ENCODE assay signal across 1 cellular context in the genomic region with DNA sequence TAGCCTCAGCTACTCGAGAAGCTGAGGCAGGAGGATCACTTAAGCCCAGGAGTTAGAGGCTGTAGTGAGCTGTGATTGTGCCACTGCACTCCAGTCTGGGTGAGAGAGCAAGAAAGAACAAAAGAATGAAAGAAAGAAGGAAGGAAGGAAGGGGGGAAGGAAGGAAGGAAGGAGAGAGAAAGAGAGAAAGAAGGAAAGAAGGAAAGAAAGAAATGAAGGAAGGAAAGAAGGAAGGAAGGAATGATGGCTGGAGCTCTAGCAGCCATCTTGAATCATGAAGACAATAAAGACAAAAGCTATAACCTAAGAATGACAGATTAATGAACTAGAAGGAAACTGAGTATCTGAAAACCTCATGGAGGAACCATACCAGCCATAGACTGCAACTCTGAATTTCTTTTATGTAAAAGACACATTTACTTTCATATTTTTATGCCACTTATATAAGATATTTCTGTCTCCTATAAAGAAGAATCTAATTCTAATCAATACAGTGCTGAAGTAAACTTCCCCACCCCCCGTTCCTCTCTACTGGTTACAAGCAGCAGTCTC.
TF ChIP-seq lines count a peak whose summit lies in the region.

No MANE protein-coding gene starts in this region.

TF ChIP-seq in K562, 482 proteins besides CTCF, POLR2A, EP300 and RAD21 (continued from another document and continues in another):
- no peak for TF ChIP-seq NRF1 (conservative IDR thresholded peaks at IDR 0.05 in 1 of 2, IDR thresholded peaks at IDR 0.05 in 1 of 2)
- TF ChIP-seq HNRNPH1 (optimal IDR thresholded peaks at IDR 0.05; ENCODE audit: low read depth, low read length), result no peak
- TF ChIP-seq, protein P1, sequence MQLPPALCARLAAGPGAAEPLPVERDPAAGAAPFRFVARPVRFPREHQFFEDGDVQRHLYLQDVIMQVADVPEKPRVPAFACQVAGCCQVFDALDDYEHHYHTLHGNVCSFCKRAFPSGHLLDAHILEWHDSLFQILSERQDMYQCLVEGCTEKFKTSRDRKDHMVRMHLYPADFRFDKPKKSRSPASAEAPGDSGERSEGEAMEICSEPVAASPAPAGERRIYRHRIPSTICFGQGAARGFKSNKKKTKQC (CRISPR knock-in tag; IDR thresholded peaks at IDR 0.05), result no peak
- no peak for TF ChIP-seq ZNF561 (CRISPR knock-in tag; conservative IDR thresholded peaks at IDR 0.05)
- no peak for TF ChIP-seq RBBP5 (IDR thresholded peaks at IDR 0.05; ENCODE audit: borderline replicate concordance, insufficient read depth, low read length, poor library complexity, severe bottlenecking)
- TF ChIP-seq TAF1 (IDR thresholded peaks at IDR 0.05; ENCODE audit: control insufficient read depth, extremely low read depth, insufficient read depth, low read length, severe bottlenecking), result no peak
- TF ChIP-seq NFYB (IDR thresholded peaks at IDR 0.05; ENCODE audit: extremely low read depth, insufficient read length), result no peak
- no peak for TF ChIP-seq BACH1 (tag; IDR thresholded peaks at IDR 0.05)
- no peak for TF ChIP-seq U2AF1 (optimal IDR thresholded peaks at IDR 0.05; ENCODE audit: low read depth, low read length)
- TF ChIP-seq, protein P2, sequence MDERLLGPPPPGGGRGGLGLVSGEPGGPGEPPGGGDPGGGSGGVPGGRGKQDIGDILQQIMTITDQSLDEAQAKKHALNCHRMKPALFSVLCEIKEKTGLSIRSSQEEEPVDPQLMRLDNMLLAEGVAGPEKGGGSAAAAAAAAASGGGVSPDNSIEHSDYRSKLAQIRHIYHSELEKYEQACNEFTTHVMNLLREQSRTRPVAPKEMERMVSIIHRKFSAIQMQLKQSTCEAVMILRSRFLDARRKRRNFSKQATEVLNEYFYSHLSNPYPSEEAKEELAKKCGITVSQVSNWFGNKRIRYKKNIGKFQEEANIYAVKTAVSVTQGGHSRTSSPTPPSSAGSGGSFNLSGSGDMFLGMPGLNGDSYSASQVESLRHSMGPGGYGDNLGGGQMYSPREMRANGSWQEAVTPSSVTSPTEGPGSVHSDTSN (CRISPR knock-in tag; IDR thresholded peaks at IDR 0.05; ENCODE audit: low read depth), result no peak
- TF ChIP-seq, protein P2 (tag; conservative IDR thresholded peaks at IDR 0.05; ENCODE audit: low read depth), result no peak
- TF ChIP-seq, protein P3, sequence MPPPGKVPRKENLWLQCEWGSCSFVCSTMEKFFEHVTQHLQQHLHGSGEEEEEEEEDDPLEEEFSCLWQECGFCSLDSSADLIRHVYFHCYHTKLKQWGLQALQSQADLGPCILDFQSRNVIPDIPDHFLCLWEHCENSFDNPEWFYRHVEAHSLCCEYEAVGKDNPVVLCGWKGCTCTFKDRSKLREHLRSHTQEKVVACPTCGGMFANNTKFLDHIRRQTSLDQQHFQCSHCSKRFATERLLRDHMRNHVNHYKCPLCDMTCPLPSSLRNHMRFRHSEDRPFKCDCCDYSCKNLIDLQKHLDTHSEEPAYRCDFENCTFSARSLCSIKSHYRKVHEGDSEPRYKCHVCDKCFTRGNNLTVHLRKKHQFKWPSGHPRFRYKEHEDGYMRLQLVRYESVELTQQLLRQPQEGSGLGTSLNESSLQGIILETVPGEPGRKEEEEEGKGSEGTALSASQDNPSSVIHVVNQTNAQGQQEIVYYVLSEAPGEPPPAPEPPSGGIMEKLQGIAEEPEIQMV (tag; conservative IDR thresholded peaks at IDR 0.05; ENCODE audit: low read depth), result no peak
- peak in 1 of 2 experiments; percentile 15; a peak in 1 of 4 replicates for TF ChIP-seq FOXK2 (conservative IDR thresholded peaks at IDR 0.05 in 1 of 2, IDR thresholded peaks at IDR 0.05 in 1 of 2; ENCODE audit: low read depth in 2 of 2)
- no peak for TF ChIP-seq ZNF699 (CRISPR knock-in tag; IDR thresholded peaks at IDR 0.05; ENCODE audit: insufficient replicate concordance)
- TF ChIP-seq, protein P4, sequence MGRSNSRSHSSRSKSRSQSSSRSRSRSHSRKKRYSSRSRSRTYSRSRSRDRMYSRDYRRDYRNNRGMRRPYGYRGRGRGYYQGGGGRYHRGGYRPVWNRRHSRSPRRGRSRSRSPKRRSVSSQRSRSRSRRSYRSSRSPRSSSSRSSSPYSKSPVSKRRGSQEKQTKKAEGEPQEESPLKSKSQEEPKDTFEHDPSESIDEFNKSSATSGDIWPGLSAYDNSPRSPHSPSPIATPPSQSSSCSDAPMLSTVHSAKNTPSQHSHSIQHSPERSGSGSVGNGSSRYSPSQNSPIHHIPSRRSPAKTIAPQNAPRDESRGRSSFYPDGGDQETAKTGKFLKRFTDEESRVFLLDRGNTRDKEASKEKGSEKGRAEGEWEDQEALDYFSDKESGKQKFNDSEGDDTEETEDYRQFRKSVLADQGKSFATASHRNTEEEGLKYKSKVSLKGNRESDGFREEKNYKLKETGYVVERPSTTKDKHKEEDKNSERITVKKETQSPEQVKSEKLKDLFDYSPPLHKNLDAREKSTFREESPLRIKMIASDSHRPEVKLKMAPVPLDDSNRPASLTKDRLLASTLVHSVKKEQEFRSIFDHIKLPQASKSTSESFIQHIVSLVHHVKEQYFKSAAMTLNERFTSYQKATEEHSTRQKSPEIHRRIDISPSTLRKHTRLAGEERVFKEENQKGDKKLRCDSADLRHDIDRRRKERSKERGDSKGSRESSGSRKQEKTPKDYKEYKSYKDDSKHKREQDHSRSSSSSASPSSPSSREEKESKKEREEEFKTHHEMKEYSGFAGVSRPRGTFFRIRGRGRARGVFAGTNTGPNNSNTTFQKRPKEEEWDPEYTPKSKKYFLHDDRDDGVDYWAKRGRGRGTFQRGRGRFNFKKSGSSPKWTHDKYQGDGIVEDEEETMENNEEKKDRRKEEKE (IDR thresholded peaks at IDR 0.05; ENCODE audit: borderline replicate concordance in 1 of 2, control insufficient read depth in 1 of 2, low read depth in 2 of 2, low read length in 1 of 2), result no peak
- TF ChIP-seq, protein P5, sequence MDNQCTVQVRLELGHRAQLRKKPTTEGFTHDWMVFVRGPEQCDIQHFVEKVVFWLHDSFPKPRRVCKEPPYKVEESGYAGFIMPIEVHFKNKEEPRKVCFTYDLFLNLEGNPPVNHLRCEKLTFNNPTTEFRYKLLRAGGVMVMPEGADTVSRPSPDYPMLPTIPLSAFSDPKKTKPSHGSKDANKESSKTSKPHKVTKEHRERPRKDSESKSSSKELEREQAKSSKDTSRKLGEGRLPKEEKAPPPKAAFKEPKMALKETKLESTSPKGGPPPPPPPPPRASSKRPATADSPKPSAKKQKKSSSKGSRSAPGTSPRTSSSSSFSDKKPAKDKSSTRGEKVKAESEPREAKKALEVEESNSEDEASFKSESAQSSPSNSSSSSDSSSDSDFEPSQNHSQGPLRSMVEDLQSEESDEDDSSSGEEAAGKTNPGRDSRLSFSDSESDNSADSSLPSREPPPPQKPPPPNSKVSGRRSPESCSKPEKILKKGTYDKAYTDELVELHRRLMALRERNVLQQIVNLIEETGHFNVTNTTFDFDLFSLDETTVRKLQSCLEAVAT (IDR thresholded peaks at IDR 0.05), result 0 out of 4 replicates have a peak, but pooled peaks of 1 of the 2 experiments have one; percentile 65
- TF ChIP-seq, protein P6, sequence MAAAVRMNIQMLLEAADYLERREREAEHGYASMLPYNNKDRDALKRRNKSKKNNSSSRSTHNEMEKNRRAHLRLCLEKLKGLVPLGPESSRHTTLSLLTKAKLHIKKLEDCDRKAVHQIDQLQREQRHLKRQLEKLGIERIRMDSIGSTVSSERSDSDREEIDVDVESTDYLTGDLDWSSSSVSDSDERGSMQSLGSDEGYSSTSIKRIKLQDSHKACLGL (CRISPR knock-in tag; IDR thresholded peaks at IDR 0.05; ENCODE audit: borderline replicate concordance, poor library complexity, severe bottlenecking), result no peak
- TF ChIP-seq HMGN3 (IDR thresholded peaks at IDR 0.05; ENCODE audit: borderline replicate concordance, extremely low read depth, insufficient read length, low read depth, low read length), result no peak
- peak; percentile 80 for TF ChIP-seq ARHGAP35 (IDR thresholded peaks at IDR 0.05; ENCODE audit: partially characterized antibody)
- 0 out of 2 replicates have a peak, but pooled peaks have one; percentile 17 for TF ChIP-seq KHSRP (IDR thresholded peaks at IDR 0.05)
- no peak for TF ChIP-seq MYNN (IDR thresholded peaks at IDR 0.05)
- no peak for TF ChIP-seq MYNN (CRISPR knock-in tag; IDR thresholded peaks at IDR 0.05)
- TF ChIP-seq, protein P7, sequence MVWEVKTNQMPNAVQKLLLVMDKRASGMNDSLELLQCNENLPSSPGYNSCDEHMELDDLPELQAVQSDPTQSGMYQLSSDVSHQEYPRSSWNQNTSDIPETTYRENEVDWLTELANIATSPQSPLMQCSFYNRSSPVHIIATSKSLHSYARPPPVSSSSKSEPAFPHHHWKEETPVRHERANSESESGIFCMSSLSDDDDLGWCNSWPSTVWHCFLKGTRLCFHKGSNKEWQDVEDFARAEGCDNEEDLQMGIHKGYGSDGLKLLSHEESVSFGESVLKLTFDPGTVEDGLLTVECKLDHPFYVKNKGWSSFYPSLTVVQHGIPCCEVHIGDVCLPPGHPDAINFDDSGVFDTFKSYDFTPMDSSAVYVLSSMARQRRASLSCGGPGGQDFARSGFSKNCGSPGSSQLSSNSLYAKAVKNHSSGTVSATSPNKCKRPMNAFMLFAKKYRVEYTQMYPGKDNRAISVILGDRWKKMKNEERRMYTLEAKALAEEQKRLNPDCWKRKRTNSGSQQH (CRISPR knock-in tag; IDR thresholded peaks at IDR 0.05), result 0 out of 2 replicates have a peak, but pooled peaks have one; percentile 19
- TF ChIP-seq, protein P8, sequence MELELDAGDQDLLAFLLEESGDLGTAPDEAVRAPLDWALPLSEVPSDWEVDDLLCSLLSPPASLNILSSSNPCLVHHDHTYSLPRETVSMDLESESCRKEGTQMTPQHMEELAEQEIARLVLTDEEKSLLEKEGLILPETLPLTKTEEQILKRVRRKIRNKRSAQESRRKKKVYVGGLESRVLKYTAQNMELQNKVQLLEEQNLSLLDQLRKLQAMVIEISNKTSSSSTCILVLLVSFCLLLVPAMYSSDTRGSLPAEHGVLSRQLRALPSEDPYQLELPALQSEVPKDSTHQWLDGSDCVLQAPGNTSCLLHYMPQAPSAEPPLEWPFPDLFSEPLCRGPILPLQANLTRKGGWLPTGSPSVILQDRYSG (tag; conservative IDR thresholded peaks at IDR 0.05; ENCODE audit: low read depth), result no peak
- TF ChIP-seq, protein P9, sequence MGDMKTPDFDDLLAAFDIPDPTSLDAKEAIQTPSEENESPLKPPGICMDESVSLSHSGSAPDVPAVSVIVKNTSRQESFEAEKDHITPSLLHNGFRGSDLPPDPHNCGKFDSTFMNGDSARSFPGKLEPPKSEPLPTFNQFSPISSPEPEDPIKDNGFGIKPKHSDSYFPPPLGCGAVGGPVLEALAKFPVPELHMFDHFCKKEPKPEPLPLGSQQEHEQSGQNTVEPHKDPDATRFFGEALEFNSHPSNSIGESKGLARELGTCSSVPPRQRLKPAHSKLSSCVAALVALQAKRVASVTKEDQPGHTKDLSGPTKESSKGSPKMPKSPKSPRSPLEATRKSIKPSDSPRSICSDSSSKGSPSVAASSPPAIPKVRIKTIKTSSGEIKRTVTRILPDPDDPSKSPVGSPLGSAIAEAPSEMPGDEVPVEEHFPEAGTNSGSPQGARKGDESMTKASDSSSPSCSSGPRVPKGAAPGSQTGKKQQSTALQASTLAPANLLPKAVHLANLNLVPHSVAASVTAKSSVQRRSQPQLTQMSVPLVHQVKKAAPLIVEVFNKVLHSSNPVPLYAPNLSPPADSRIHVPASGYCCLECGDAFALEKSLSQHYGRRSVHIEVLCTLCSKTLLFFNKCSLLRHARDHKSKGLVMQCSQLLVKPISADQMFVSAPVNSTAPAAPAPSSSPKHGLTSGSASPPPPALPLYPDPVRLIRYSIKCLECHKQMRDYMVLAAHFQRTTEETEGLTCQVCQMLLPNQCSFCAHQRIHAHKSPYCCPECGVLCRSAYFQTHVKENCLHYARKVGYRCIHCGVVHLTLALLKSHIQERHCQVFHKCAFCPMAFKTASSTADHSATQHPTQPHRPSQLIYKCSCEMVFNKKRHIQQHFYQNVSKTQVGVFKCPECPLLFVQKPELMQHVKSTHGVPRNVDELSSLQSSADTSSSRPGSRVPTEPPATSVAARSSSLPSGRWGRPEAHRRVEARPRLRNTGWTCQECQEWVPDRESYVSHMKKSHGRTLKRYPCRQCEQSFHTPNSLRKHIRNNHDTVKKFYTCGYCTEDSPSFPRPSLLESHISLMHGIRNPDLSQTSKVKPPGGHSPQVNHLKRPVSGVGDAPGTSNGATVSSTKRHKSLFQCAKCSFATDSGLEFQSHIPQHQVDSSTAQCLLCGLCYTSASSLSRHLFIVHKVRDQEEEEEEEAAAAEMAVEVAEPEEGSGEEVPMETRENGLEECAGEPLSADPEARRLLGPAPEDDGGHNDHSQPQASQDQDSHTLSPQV (IDR thresholded peaks at IDR 0.05), result no peak
- TF ChIP-seq, protein P10, sequence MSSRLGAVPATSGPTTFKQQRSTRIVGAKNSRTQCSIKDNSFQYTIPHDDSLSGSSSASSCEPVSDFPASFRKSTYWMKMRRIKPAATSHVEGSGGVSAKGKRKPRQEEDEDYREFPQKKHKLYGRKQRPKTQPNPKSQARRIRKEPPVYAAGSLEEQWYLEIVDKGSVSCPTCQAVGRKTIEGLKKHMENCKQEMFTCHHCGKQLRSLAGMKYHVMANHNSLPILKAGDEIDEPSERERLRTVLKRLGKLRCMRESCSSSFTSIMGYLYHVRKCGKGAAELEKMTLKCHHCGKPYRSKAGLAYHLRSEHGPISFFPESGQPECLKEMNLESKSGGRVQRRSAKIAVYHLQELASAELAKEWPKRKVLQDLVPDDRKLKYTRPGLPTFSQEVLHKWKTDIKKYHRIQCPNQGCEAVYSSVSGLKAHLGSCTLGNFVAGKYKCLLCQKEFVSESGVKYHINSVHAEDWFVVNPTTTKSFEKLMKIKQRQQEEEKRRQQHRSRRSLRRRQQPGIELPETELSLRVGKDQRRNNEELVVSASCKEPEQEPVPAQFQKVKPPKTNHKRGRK (tag; IDR thresholded peaks at IDR 0.05), result peak; percentile 96
- no peak for TF ChIP-seq PRPF4 (IDR thresholded peaks at IDR 0.05; ENCODE audit: insufficient read depth, low read depth, low read length, poor library complexity, severe bottlenecking)
- no peak for TF ChIP-seq CBFA2T2 (conservative IDR thresholded peaks at IDR 0.05)
- TF ChIP-seq NEUROD1 (IDR thresholded peaks at IDR 0.05; ENCODE audit: borderline replicate concordance, low read depth, low read length, partially characterized antibody), result no peak
- TF ChIP-seq FOXA3 (CRISPR knock-in tag; conservative IDR thresholded peaks at IDR 0.05 in 1 of 2, IDR thresholded peaks at IDR 0.05 in 1 of 2), result peak in 1 of 2 experiments; percentile 19; a peak in 1 of 4 replicates
- no peak for TF ChIP-seq RNF2 (IDR thresholded peaks at IDR 0.05)
- TF ChIP-seq, protein P11, sequence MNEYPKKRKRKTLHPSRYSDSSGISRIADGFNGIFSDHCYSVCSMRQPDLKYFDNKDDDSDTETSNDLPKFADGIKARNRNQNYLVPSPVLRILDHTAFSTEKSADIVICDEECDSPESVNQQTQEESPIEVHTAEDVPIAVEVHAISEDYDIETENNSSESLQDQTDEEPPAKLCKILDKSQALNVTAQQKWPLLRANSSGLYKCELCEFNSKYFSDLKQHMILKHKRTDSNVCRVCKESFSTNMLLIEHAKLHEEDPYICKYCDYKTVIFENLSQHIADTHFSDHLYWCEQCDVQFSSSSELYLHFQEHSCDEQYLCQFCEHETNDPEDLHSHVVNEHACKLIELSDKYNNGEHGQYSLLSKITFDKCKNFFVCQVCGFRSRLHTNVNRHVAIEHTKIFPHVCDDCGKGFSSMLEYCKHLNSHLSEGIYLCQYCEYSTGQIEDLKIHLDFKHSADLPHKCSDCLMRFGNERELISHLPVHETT (CRISPR knock-in tag; conservative IDR thresholded peaks at IDR 0.05 in 1 of 2, IDR thresholded peaks at IDR 0.05 in 1 of 2), result no peak
- peak; percentile 90 for TF ChIP-seq HLTF (IDR thresholded peaks at IDR 0.05)
- TF ChIP-seq CSDE1 (IDR thresholded peaks at IDR 0.05), result no peak
